8 cellular contexts compared by ENCODE assay signal in genomic region chr9:13351768-13352386, GRCh38.
A peak's percentile ranks its signal among the peaks of the same experiment; 100 is the strongest.
DNase-seq lines count a peak whose midpoint lies in the region; ATAC-seq, FAIRE-seq and TF ChIP-seq lines count a peak whose summit lies in the region.

No MANE protein-coding gene starts in this region.

- no peaks in the 10 kb centered on the region for H3K79me2 ChIP-seq in OCI-LY1 (ENCODE audit: insufficient read depth, low read length)

- H4K20me1 ChIP-seq in OCI-LY1 (ENCODE audit: insufficient read depth, low read length), result no peaks in the 10 kb centered on the region

- H3K27ac ChIP-seq in OCI-LY1 (ENCODE audit: low read depth, low read length, poor library complexity, severe bottlenecking), result no peak overlapping the region
- no peak overlapping the region for H3K27ac ChIP-seq in neuronal stem cell (replicated peaks; ENCODE audit: low read length)

- H3K9me2 ChIP-seq in OCI-LY1 (ENCODE audit: low read depth, low read length), result no peaks in the 10 kb centered on the region

- H3K79me1 ChIP-seq in neuronal stem cell (ENCODE audit: low read depth, low read length), result no peaks in the 10 kb centered on the region

- no peak overlapping the region for H4K91ac ChIP-seq in neuronal stem cell (ENCODE audit: low read depth, low read length, poor library complexity)

- no peaks in the 10 kb centered on the region for H3F3A ChIP-seq in OCI-LY1 (ENCODE audit: insufficient read depth, low read length)

- no peak overlapping the region for H2BK120ac ChIP-seq in neuronal stem cell (ENCODE audit: low read depth, low read length)

- H2BK5ac ChIP-seq in neuronal stem cell (ENCODE audit: low read length), result no peak overlapping the region

- H3K23ac ChIP-seq in neuronal stem cell (ENCODE audit: low read depth, low read length, poor library complexity), result no peak overlapping the region

- DNase-seq in Ammon's horn (ENCODE audit: low spot score), result peak; percentile 71
- peak; percentile 65 for DNase-seq in epithelial cell of esophagus (ENCODE audit: low read depth)
- peak; percentile 8 for DNase-seq in neuronal stem cell (ENCODE audit: low spot score)
- DNase-seq in GM12892 (ENCODE audit: insufficient read length), result no peak

- no peak overlapping the region for H2BK15ac ChIP-seq in neuronal stem cell (ENCODE audit: low read length)

- H3K27me3 ChIP-seq in OCI-LY1 (ENCODE audit: insufficient read depth, low read length) (no peaks in the 10 kb centered on the region), neuronal stem cell (ENCODE audit: control insufficient read depth in 3 of 3, insufficient read depth in 3 of 3, low read depth in 1 of 3, low read length in 3 of 3) (no peaks in the 10 kb centered on the region)

- no peaks in the 10 kb centered on the region for H3K4me1 ChIP-seq in OCI-LY1 (ENCODE audit: insufficient read depth, low read length, severe bottlenecking)
- H3K4me1 ChIP-seq in neuronal stem cell (ENCODE audit: control insufficient read depth in 2 of 2, insufficient read depth in 1 of 2, low read depth in 1 of 2, low read length in 2 of 2), result no peaks in the 10 kb centered on the region

- H2AFZ ChIP-seq in OCI-LY1 (ENCODE audit: low read length) (no peak overlapping the region), neuronal stem cell (ENCODE audit: low read length) (no peak overlapping the region)

- ATAC-seq in HG03159 (IDR thresholded peaks at IDR 0.05; ENCODE audit: unreplicated experiment), result peak; percentile 53
- ATAC-seq in GM21367 (IDR thresholded peaks at IDR 0.05; ENCODE audit: unreplicated experiment), result no peak
- ATAC-seq in GM21447 (IDR thresholded peaks at IDR 0.05; ENCODE audit: unreplicated experiment), result no peak

- no peaks in the 10 kb centered on the region for H3K9me3 ChIP-seq in OCI-LY1 (ENCODE audit: low read length)
- no peaks in the 10 kb centered on the region for H3K9me3 ChIP-seq in neuronal stem cell (replicated peaks in 1 of 2; ENCODE audit: control insufficient read depth in 2 of 2, insufficient read depth in 1 of 2, low read depth in 1 of 2, low read length in 2 of 2)

- no peak overlapping the region for H3K4ac ChIP-seq in neuronal stem cell (ENCODE audit: low read length)

- no peak overlapping the region for H2BK12ac ChIP-seq in neuronal stem cell (ENCODE audit: low read length)

- H4K8ac ChIP-seq in neuronal stem cell (ENCODE audit: low read depth, low read length), result no peak overlapping the region

- H3K4me3 ChIP-seq in OCI-LY1 (ENCODE audit: low read depth, low read length, poor library complexity, severe bottlenecking) (no peak overlapping the region), epithelial cell of esophagus (ENCODE audit: low read length) (no peak overlapping the region), neuronal stem cell (ENCODE audit: low read length in 2 of 2) (no peak overlapping the region)

- H3K9ac ChIP-seq in OCI-LY1 (ENCODE audit: low read length), result no peak overlapping the region
- H3K9ac ChIP-seq in neuronal stem cell (ENCODE audit: low read depth, low read length, poor library complexity), result no peak overlapping the region

- H3K18ac ChIP-seq in neuronal stem cell (ENCODE audit: low read length), result no peak overlapping the region

- H3K4me2 ChIP-seq in OCI-LY1 (ENCODE audit: low read length) (no peak overlapping the region), neuronal stem cell (ENCODE audit: insufficient read depth, low read length, poor library complexity, severe bottlenecking) (no peak overlapping the region)

- no peak overlapping the region for H3K14ac ChIP-seq in neuronal stem cell (ENCODE audit: low read length)

- FAIRE-seq in GM12892 (lab: Jason Lieb, UNC), result no peak

- TF ChIP-seq POLR2A in GM12892 (IDR thresholded peaks at IDR 0.05; ENCODE audit: low read depth, low read length), result no peak

- TF ChIP-seq CTCF in OCI-LY1 (IDR thresholded peaks at IDR 0.05; ENCODE audit: low read length) (peak; percentile 60), epithelial cell of esophagus (IDR thresholded peaks at IDR 0.05; ENCODE audit: insufficient read depth, low read depth, low read length, missing control alignments) (peak; percentile 53)

- H2AK5ac ChIP-seq in neuronal stem cell (ENCODE audit: low read depth, low read length), result no peak overlapping the region

- H3K36me3 ChIP-seq in OCI-LY1 (ENCODE audit: insufficient read depth, low read length) (no peaks in the 10 kb centered on the region), neuronal stem cell (replicated peaks in 1 of 2; ENCODE audit: control insufficient read depth in 2 of 2, insufficient read depth in 2 of 2, low read length in 2 of 2) (no peaks in the 10 kb centered on the region)

- no CpG with 5 or more reads among the region's 3 CpGs for WGBS in neuronal stem cell (ENCODE audit: extremely low coverage in 2 of 2, insufficient read length in 2 of 2, insufficient replicate concordance in 1 of 2), 2 donors
